In the genomic region with DNA sequence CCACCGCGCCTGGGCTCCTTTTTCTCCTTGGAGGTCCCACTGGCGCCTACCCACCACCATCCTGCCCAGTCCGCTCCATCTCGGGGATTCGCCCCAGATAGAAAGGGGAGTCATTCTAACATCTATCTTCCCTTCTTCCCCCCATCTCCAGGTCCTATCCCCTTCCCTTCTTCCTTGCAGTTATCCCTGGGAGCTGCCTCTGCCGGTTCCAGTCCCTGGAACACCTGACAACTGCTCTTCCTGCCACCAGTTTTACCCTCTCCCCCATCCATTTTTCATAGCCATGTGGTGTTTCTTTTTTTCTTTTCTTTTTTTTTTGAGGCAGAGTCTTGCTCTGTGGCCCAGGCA, we compare ENCODE assay signal across 9 cellular contexts. TPM values are rescaled to one million over a fixed set of nuclear protein-coding genes. Genes with fewer than 3 reads are reported as not detected.
DNase-seq lines count a peak whose midpoint lies in the region; ATAC-seq and TF ChIP-seq lines count a peak whose summit lies in the region.
"Had no signal": no experiment of that assay in that cellular context is flagged by ENCODE, and none has a peak within 500 bp of the region (broad histone marks: within the 10 kb centered on the region; RNA-seq: fewer than 3 reads in every experiment).

No MANE protein-coding gene starts in this region.

- TF ChIP-seq POLR2A in uterus (IDR thresholded peaks at IDR 0.05), result no peak

- peaks cover 15 to 20% (median 17%) of the 10 kb centered on the region in 3 donors for H3K4me1 Mint-ChIP-seq in naive B cell

- no peaks in the 10 kb centered on the region for H3K36me3 Mint-ChIP-seq in naive B cell

- peak overlapping the region in 1 of 6 donors; percentile 42 for H3K27ac Mint-ChIP-seq in naive B cell

- H3K4me3 ChIP-seq in heart right ventricle (peak overlapping the region in 9 of 10 donors; percentile 31 to 65 (median 52)), colonic mucosa (peak overlapping the region; percentile 31), uterus (peak overlapping the region; percentile 32 to 55)

- H3K27me3 Mint-ChIP-seq in naive B cell, result peaks cover 54 to 83% (median 78%) of the 10 kb centered on the region in 3 donors

- in situ Hi-C loops in KBM-7 (cut with MboI; ENCODE audit: low pct_unique_long_range_greater_than_20kb, low sequenced_read_pairs), result no loop called here

- H3K27me3 ChIP-seq in heart right ventricle (peaks cover 0 to 34% (median 0%) of the 10 kb centered on the region in 7 donors), colonic mucosa (no peaks in the 10 kb centered on the region), uterus (no peaks in the 10 kb centered on the region)
- H3K27me3 ChIP-seq: MG63 had no signal

- H3K27ac ChIP-seq in heart right ventricle (peak overlapping the region in 9 of 10 donors; percentile 90 to 99 (median 92)), colonic mucosa (peak overlapping the region; percentile 89), uterus (peak overlapping the region; percentile 96 to 99)

- DNase-seq in heart right ventricle (no peak), cardiac septum (ENCODE audit: low spot score) (no peak), colonic mucosa (no peak), naive B cell (no peak), uterus (no peak), SW 1271 (lab: John Stamatoyannopoulos, UW) (no peak), KBM-7 (no peak)

- H3K9me3 ChIP-seq in heart right ventricle (no peaks in the 10 kb centered on the region), colonic mucosa (no peaks in the 10 kb centered on the region), uterus (no peaks in the 10 kb centered on the region)
- H3K9me3 ChIP-seq: MG63 had no signal

- H3K4me3 Mint-ChIP-seq in naive B cell, result peak overlapping the region in 7 of 8 donors; percentile 67 to 91 (median 87)

- whole genome bisulfite sequencing in heart right ventricle, 2 donors, result 9 to 16% methylated on average over 7 of the region's 7 CpGs

- intact Hi-C loops in heart right ventricle (cut with DNase I), result loop anchor here in 9 of 10 donors (1.0 to 10.0 kb wide), 13 partner anchors 15 to 300 kb away; no protein-coding TSS in a partner anchor
- intact Hi-C loops in cardiac septum (cut with DNase I), result loop anchor here (2.0 to 5.0 kb wide), 2 partner anchors 43 to 221 kb away; a partner anchor contains a TSS
- intact Hi-C loops in colonic mucosa (cut with DNase I), result loop anchor here (10.0 kb wide), 1 partner anchor 69 kb away; no protein-coding TSS in a partner anchor
- intact Hi-C loops in uterus (cut with DNase I; ENCODE audit: low total_unique reads), result no loop called here

- TF ChIP-seq CTCF in heart right ventricle (IDR thresholded peaks at IDR 0.05) (peak in 2 of 9 donors; percentile 4 to 36), colonic mucosa (IDR thresholded peaks at IDR 0.05) (peak; percentile 10), uterus (IDR thresholded peaks at IDR 0.05) (no peak)

- no peak overlapping the region for H3K9ac ChIP-seq in colonic mucosa (ENCODE audit: low read depth in 2 of 2, low read length in 2 of 2)

- H3K36me3 ChIP-seq in heart right ventricle (no peaks in the 10 kb centered on the region), colonic mucosa (no peaks in the 10 kb centered on the region), uterus (no peaks in the 10 kb centered on the region)
- H3K36me3 ChIP-seq: MG63 had no signal

- peaks cover 10 to 45% (median 29%) of the 10 kb centered on the region in 9 donors for H3K4me1 ChIP-seq in heart right ventricle
- H3K4me1 ChIP-seq in colonic mucosa, result peaks cover 11% of the 10 kb centered on the region
- peaks cover 8 to 24% of the 10 kb centered on the region in 2 donors for H3K4me1 ChIP-seq in uterus

- peaks cover 0 to 3% (median 0%) of the 10 kb centered on the region in 7 donors for H3K9me3 Mint-ChIP-seq in naive B cell

- ATAC-seq in heart right ventricle (no peak), naive B cell (ENCODE audit: low read depth in 2 of 2) (no peak), GM21528 (IDR thresholded peaks at IDR 0.05; ENCODE audit: low FRiP score, unreplicated experiment) (no peak)

RNA-seq across cellular contexts. Expression of a gene that starts 12.0 kb away (rescaled TPM):
- total RNA-seq in heart right ventricle, result 10 to 100 TPM in 9 of 10 donors, 1 to 10 TPM in 1; 7.4 to 35.3 (median 16.6) TPM
- polyA plus RNA-seq in heart right ventricle, result 10 to 100 TPM in 1 of 2 donors, 1 to 10 TPM in 1; 8.3 to 33.1 TPM
- total RNA-seq in cardiac septum, result 45.9 TPM
- 10 to 100 TPM in 1 of 2 donors, 1 to 10 TPM in 1; 9.0 to 15.4 TPM for total RNA-seq in colonic mucosa
- polyA plus RNA-seq in naive B cell (ENCODE audit: low read depth in 6 of 6), result 1 to 10 TPM in 1 of 6 donors, under 1 TPM in 1, not detected in 4; 0.64 to 1.2 TPM
- total RNA-seq in uterus, result 100 to 1,000 TPM in 3 of 4 donors, 10 to 100 TPM in 1; 76.5 to 292 (median 177) TPM

RNA-seq across cellular contexts. Expression of a gene that starts 48.3 kb away (rescaled TPM):
- 10 to 100 TPM in 2 of 10 donors, 1 to 10 TPM in 8; 4.4 to 14.9 (median 8.6) TPM for total RNA-seq in heart right ventricle
- polyA plus RNA-seq in heart right ventricle, result 10 to 100 TPM in 1 of 2 donors, under 1 TPM in 1; 0.91 to 17.9 TPM
- 7.7 TPM for total RNA-seq in cardiac septum
- 1 to 10 TPM in 1 of 2 donors, under 1 TPM in 1; 0.59 to 1.6 TPM for total RNA-seq in colonic mucosa
- not detected for polyA plus RNA-seq in naive B cell (ENCODE audit: low read depth in 6 of 6)
- 10 to 100 TPM in 1 of 4 donors, 1 to 10 TPM in 1, under 1 TPM in 1, not detected in 1; 0.77 to 31.0 (median 3.7) TPM for total RNA-seq in uterus
